ENCODE assay signal across 32 cellular contexts in genomic region chr3:38482951-38483350, GRCh38.
"Had no signal": no experiment of that assay in that cellular context is flagged by ENCODE, and none has a peak within 500 bp of the region (broad histone marks: within the 10 kb centered on the region; RNA-seq: fewer than 3 reads in every experiment).

No MANE protein-coding gene starts in this region.

- ATAC-seq: naive thymus-derived CD8-positive, alpha-beta T cell; natural killer cell treated with Interleukin-12 subunit alpha and Interleukin-12 subunit beta and Interleukin-15 and Interleukin-18, amount 100 ng/mL, for 72 hours; pancreas; psoas muscle; right cardiac atrium; sciatic nerve; stimulated activated memory B cell treated with anti-CD40 and anti-IgM and Interleukin-4, amounts not matched to agents 10 μg/mL and 1 μg/mL and 100 μg/mL, for 72 hours; stimulated activated naive CD8-positive, alpha-beta T cell treated with anti-CD3 and anti-CD28 coated beads, Interleukin-15, amount 100 ng/mL, for 72 hours; stimulated activated naive CD8-positive, alpha-beta T cell treated with anti-CD3 and anti-CD28 coated beads, Interleukin-15, Interleukin-2, amounts not matched to agents 100 U/mL and 50 U/mL, for 24 hours; upper lobe of right lung had no signal

- H3K27me3 Mint-ChIP-seq: naive B cell; naive thymus-derived CD8-positive, alpha-beta T cell; natural killer cell treated with Interleukin-12 subunit alpha and Interleukin-12 subunit beta and Interleukin-15 and Interleukin-18, amount 100 ng/mL, for 72 hours; progenitor cell of endocrine pancreas; stimulated activated memory B cell treated with anti-CD40 and anti-IgM and Interleukin-4, amounts not matched to agents 10 μg/mL and 1 μg/mL and 100 μg/mL, for 72 hours; stimulated activated naive CD8-positive, alpha-beta T cell treated with anti-CD3 and anti-CD28 coated beads, Interleukin-15, amount 100 ng/mL, for 72 hours; type B pancreatic cell had no signal

- H3K27me3 ChIP-seq: neutrophil, pancreas, spleen, suprapubic skin, testis, tibial artery, transverse colon, upper lobe of right lung, uterus had no signal

- DNase-seq: naive B cell; naive thymus-derived CD8-positive, alpha-beta T cell; nephron progenitor cell; nucleus accumbens; pancreas; psoas muscle; right cardiac atrium; spleen; stimulated activated CD4-positive, alpha-beta T cell treated with anti-CD3 and anti-CD28 coated beads, Interleukin-12 subunit alpha, Interleukin-12 subunit beta, amount 100 ng/mL, for 4 hours; stimulated activated CD4-positive, alpha-beta T cell treated with anti-CD3 and anti-CD28 coated beads, Interleukin-1b, Interleukin-23, amount 100 ng/mL, for 48 hours; stimulated activated CD4-positive, alpha-beta T cell treated with anti-CD3 and anti-CD28 coated beads, Interleukin-4, amount 100 ng/mL, for 1 hour; stimulated activated CD4-positive, alpha-beta T cell treated with anti-CD3 and anti-CD28 coated beads, Interleukin-4, amount 100 ng/mL, for 4 hours; stimulated activated CD8-positive, alpha-beta memory T cell treated with anti-CD3 and anti-CD28 coated beads, Interleukin-4, amount 100 ng/mL, for 48 hours; stimulated activated naive CD4-positive, alpha-beta T cell; stimulated activated naive CD8-positive, alpha-beta T cell treated with anti-CD3 and anti-CD28 coated beads, Interleukin-15, amount 100 ng/mL, for 72 hours; stimulated activated naive CD8-positive, alpha-beta T cell treated with anti-CD3 and anti-CD28 coated beads, Interleukin-15, Interleukin-2, amounts not matched to agents 100 U/mL and 50 U/mL, for 24 hours; substantia nigra; testis; tibial artery; transverse colon; upper lobe of right lung; uterus had no signal

- H3K9me3 ChIP-seq: neutrophil, pancreas, psoas muscle, spleen, suprapubic skin, testis, tibial artery, transverse colon, upper lobe of right lung, uterus had no signal

- H3K27ac Mint-ChIP-seq: naive B cell; natural killer cell treated with Interleukin-12 subunit alpha and Interleukin-12 subunit beta and Interleukin-15 and Interleukin-18, amount 100 ng/mL, for 72 hours; nephron progenitor cell; progenitor cell of endocrine pancreas; stimulated activated memory B cell treated with anti-CD40 and anti-IgM and Interleukin-4, amounts not matched to agents 10 μg/mL and 1 μg/mL and 100 μg/mL, for 72 hours; type B pancreatic cell had no signal

- H3K4me1 ChIP-seq: pancreas, suprapubic skin, testis, tibial artery, transverse colon, upper lobe of right lung, uterus had no signal

- H3K4me1 Mint-ChIP-seq: nephron progenitor cell, neural crest cell had no signal

- H3K27ac ChIP-seq: neutrophil, pancreas, psoas muscle, skin epidermis, spleen, suprapubic skin, testis, tibial artery, transverse colon, upper lobe of right lung, uterus had no signal

- H3K36me3 Mint-ChIP-seq: natural killer cell treated with Interleukin-12 subunit alpha and Interleukin-12 subunit beta and Interleukin-15 and Interleukin-18, amount 100 ng/mL, for 72 hours had no signal

- H3K4me2 ChIP-seq: smooth muscle cell had no signal

- H3K36me3 ChIP-seq: neutrophil, uterus had no signal

- H3K4me3 ChIP-seq: pancreas, psoas muscle, skin epidermis, smooth muscle cell, spleen, suprapubic skin, testis, tibial artery, transverse colon, upper lobe of right lung, uterus had no signal

- H3K4me3 Mint-ChIP-seq: naive B cell; naive thymus-derived CD8-positive, alpha-beta T cell; natural killer cell treated with Interleukin-12 subunit alpha and Interleukin-12 subunit beta and Interleukin-15 and Interleukin-18, amount 100 ng/mL, for 72 hours; nephron progenitor cell; neural crest cell; stimulated activated memory B cell treated with anti-CD40 and anti-IgM and Interleukin-4, amounts not matched to agents 10 μg/mL and 1 μg/mL and 100 μg/mL, for 72 hours; stimulated activated naive CD8-positive, alpha-beta T cell treated with anti-CD3 and anti-CD28 coated beads, Interleukin-15, amount 100 ng/mL, for 72 hours; type B pancreatic cell had no signal

- FAIRE-seq: pancreas had no signal

- H3K9me3 Mint-ChIP-seq: naive B cell; naive thymus-derived CD8-positive, alpha-beta T cell; natural killer cell treated with Interleukin-12 subunit alpha and Interleukin-12 subunit beta and Interleukin-15 and Interleukin-18, amount 100 ng/mL, for 72 hours; nephron progenitor cell; neural crest cell; stimulated activated memory B cell treated with anti-CD40 and anti-IgM and Interleukin-4, amounts not matched to agents 10 μg/mL and 1 μg/mL and 100 μg/mL, for 72 hours; stimulated activated naive CD8-positive, alpha-beta T cell treated with anti-CD3 and anti-CD28 coated beads, Interleukin-15, amount 100 ng/mL, for 72 hours; type B pancreatic cell had no signal
